Comparison of ENCODE assay signal across 1 cellular context in genomic region chr2:208265371-208265806, GRCh38.
TF ChIP-seq lines count a peak whose summit lies in the region.

No MANE protein-coding gene starts in this region.

TF ChIP-seq in HepG2, 621 proteins besides CTCF, POLR2A, EP300 and RAD21 (continued from another document):
- TF ChIP-seq ZBTB37 (CRISPR knock-in tag; IDR thresholded peaks at IDR 0.05) (peak; percentile 2; the same call in 1 of the 2 replicates), U2AF2 (IDR thresholded peaks at IDR 0.05; ENCODE audit: low read depth, low read length) (no peak), SSRP1 (CRISPR knock-in tag; IDR thresholded peaks at IDR 0.05) (0 out of 2 replicates have a peak, but pooled peaks have one; percentile 9), ZNF17 (CRISPR knock-in tag; IDR thresholded peaks at IDR 0.05) (no peak), NCOA1 (CRISPR knock-in tag; IDR thresholded peaks at IDR 0.05) (no peak), POLR2G (IDR thresholded peaks at IDR 0.05; ENCODE audit: low read depth, low read length) (peak; percentile 65), ESRRA (CRISPR knock-in tag; IDR thresholded peaks at IDR 0.05; ENCODE audit: low read depth) (0 out of 2 replicates have a peak, but pooled peaks have one; percentile 6), ZBTB49 (CRISPR knock-in tag; IDR thresholded peaks at IDR 0.05; ENCODE audit: borderline replicate concordance) (0 out of 2 replicates have a peak, but pooled peaks have one; percentile 19), RFX1 (IDR thresholded peaks at IDR 0.05) (no peak), PAX8 (CRISPR knock-in tag; IDR thresholded peaks at IDR 0.05; ENCODE audit: borderline replicate concordance) (no peak), ATM (IDR thresholded peaks at IDR 0.05; ENCODE audit: borderline replicate concordance) (no peak), RARA (CRISPR knock-in tag; IDR thresholded peaks at IDR 0.05) (no peak), ZSCAN20 (CRISPR knock-in tag; IDR thresholded peaks at IDR 0.05; ENCODE audit: borderline replicate concordance) (peak; percentile 16; the same call in 1 of the 2 replicates), TARDBP (CRISPR knock-in tag; IDR thresholded peaks at IDR 0.05) (no peak), ZFP82 (CRISPR knock-in tag; IDR thresholded peaks at IDR 0.05; ENCODE audit: borderline replicate concordance) (no peak), GABPA (IDR thresholded peaks at IDR 0.05; ENCODE audit: low read depth, low read length) (peak; percentile 16; the same call in 1 of the 2 replicates), GABPA (CRISPR knock-in tag; IDR thresholded peaks at IDR 0.05; ENCODE audit: low read depth) (peak; percentile 80), ZNF850 (CRISPR knock-in tag; conservative IDR thresholded peaks at IDR 0.05) (no peak), NCOR1 (IDR thresholded peaks at IDR 0.05; ENCODE audit: borderline replicate concordance, low read length) (no peak), SMC3 (IDR thresholded peaks at IDR 0.05; ENCODE audit: low read length) (no peak), ZNF605 (CRISPR knock-in tag; IDR thresholded peaks at IDR 0.05) (no peak), TSC22D2 (CRISPR knock-in tag; IDR thresholded peaks at IDR 0.05; ENCODE audit: borderline replicate concordance) (no peak), CENPBD1 (CRISPR knock-in tag; IDR thresholded peaks at IDR 0.05; ENCODE audit: borderline replicate concordance, low read depth) (peak; percentile 8; the same call in 1 of the 2 replicates), ZNF501 (CRISPR knock-in tag; IDR thresholded peaks at IDR 0.05) (peak; percentile 4; the same call in 1 of the 2 replicates), TBL1XR1 (IDR thresholded peaks at IDR 0.05; ENCODE audit: borderline replicate concordance, low read length, partially characterized antibody) (no peak), CCAR2 (optimal IDR thresholded peaks at IDR 0.05; ENCODE audit: low read depth, low read length) (no peak), ZNF569 (CRISPR knock-in tag; IDR thresholded peaks at IDR 0.05; ENCODE audit: borderline replicate concordance) (no peak), ZFP41 (CRISPR knock-in tag; IDR thresholded peaks at IDR 0.05; ENCODE audit: borderline replicate concordance) (no peak), ZNF430 (CRISPR knock-in tag; IDR thresholded peaks at IDR 0.05) (no peak), ERF (CRISPR knock-in tag; IDR thresholded peaks at IDR 0.05) (no peak), HOXA5 (CRISPR knock-in tag; IDR thresholded peaks at IDR 0.05) (no peak), ZNF589 (CRISPR knock-in tag; conservative IDR thresholded peaks at IDR 0.05) (no peak), CENPT (CRISPR knock-in tag; IDR thresholded peaks at IDR 0.05; ENCODE audit: low read depth) (no peak), HDAC6 (IDR thresholded peaks at IDR 0.05; ENCODE audit: low read depth, low read length) (no peak), TRIM24 (CRISPR knock-in tag; IDR thresholded peaks at IDR 0.05) (no peak), SMARCE1 (IDR thresholded peaks at IDR 0.05; ENCODE audit: borderline replicate concordance) (no peak), ZNF75D (CRISPR knock-in tag; IDR thresholded peaks at IDR 0.05; ENCODE audit: borderline replicate concordance) (no peak), ZNF530 (CRISPR knock-in tag; IDR thresholded peaks at IDR 0.05; ENCODE audit: low read depth) (no peak), ARHGAP35 (CRISPR knock-in tag; IDR thresholded peaks at IDR 0.05; ENCODE audit: borderline replicate concordance) (0 out of 2 replicates have a peak, but pooled peaks have one; percentile 5), ZNF83 (CRISPR knock-in tag; IDR thresholded peaks at IDR 0.05; ENCODE audit: borderline replicate concordance) (no peak)
- TF ChIP-seq, protein P1, sequence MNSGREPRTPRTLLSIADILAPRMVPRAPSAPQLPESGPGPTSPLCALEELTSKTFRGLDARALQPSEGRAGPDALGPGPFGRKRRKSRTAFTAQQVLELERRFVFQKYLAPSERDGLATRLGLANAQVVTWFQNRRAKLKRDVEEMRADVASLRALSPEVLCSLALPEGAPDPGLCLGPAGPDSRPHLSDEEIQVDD (CRISPR knock-in tag; IDR thresholded peaks at IDR 0.05; ENCODE audit: borderline replicate concordance) = no peak
- TF ChIP-seq, protein P2, sequence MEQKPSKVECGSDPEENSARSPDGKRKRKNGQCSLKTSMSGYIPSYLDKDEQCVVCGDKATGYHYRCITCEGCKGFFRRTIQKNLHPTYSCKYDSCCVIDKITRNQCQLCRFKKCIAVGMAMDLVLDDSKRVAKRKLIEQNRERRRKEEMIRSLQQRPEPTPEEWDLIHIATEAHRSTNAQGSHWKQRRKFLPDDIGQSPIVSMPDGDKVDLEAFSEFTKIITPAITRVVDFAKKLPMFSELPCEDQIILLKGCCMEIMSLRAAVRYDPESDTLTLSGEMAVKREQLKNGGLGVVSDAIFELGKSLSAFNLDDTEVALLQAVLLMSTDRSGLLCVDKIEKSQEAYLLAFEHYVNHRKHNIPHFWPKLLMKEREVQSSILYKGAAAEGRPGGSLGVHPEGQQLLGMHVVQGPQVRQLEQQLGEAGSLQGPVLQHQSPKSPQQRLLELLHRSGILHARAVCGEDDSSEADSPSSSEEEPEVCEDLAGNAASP (CRISPR knock-in tag; IDR thresholded peaks at IDR 0.05; ENCODE audit: borderline replicate concordance) = no peak
- TF ChIP-seq, protein P3, sequence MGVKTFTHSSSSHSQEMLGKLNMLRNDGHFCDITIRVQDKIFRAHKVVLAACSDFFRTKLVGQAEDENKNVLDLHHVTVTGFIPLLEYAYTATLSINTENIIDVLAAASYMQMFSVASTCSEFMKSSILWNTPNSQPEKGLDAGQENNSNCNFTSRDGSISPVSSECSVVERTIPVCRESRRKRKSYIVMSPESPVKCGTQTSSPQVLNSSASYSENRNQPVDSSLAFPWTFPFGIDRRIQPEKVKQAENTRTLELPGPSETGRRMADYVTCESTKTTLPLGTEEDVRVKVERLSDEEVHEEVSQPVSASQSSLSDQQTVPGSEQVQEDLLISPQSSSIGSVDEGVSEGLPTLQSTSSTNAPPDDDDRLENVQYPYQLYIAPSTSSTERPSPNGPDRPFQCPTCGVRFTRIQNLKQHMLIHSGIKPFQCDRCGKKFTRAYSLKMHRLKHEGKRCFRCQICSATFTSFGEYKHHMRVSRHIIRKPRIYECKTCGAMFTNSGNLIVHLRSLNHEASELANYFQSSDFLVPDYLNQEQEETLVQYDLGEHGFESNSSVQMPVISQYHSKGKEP (CRISPR knock-in tag; IDR thresholded peaks at IDR 0.05) = no peak
- TF ChIP-seq, protein P4, sequence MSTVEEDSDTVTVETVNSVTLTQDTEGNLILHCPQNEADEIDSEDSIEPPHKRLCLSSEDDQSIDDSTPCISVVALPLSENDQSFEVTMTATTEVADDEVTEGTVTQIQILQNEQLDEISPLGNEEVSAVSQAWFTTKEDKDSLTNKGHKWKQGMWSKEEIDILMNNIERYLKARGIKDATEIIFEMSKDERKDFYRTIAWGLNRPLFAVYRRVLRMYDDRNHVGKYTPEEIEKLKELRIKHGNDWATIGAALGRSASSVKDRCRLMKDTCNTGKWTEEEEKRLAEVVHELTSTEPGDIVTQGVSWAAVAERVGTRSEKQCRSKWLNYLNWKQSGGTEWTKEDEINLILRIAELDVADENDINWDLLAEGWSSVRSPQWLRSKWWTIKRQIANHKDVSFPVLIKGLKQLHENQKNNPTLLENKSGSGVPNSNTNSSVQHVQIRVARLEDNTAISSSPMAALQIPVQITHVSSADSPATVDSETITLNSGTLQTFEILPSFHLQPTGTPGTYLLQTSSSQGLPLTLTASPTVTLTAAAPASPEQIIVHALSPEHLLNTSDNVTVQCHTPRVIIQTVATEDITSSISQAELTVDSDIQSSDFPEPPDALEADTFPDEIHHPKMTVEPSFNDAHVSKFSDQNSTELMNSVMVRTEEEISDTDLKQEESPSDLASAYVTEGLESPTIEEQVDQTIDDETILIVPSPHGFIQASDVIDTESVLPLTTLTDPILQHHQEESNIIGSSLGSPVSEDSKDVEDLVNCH (CRISPR knock-in tag; IDR thresholded peaks at IDR 0.05) = no peak
